Comparison of ENCODE assay signal across 19 cellular contexts in genomic region chr13:102395939-102396338, GRCh38. TPM values are rescaled to one million over a fixed set of nuclear protein-coding genes. Genes with fewer than 3 reads are reported as not detected.
DNase-seq lines count a peak whose midpoint lies in the region; ATAC-seq, FAIRE-seq and TF ChIP-seq lines count a peak whose summit lies in the region.
"Had no signal": no experiment of that assay in that cellular context is flagged by ENCODE, and none has a peak within 500 bp of the region (broad histone marks: within the 10 kb centered on the region; RNA-seq: fewer than 3 reads in every experiment).

No MANE protein-coding gene starts in this region.

- H3K4me1 ChIP-seq in liver (ENCODE audit: control insufficient read depth in 4 of 4, insufficient read depth in 4 of 4, low read length in 3 of 4): peaks cover 2 to 27% (median 14%) of the 10 kb centered on the region in 4 donors
- no peaks in the 10 kb centered on the region for H3K4me1 ChIP-seq in HepG2 (ENCODE audit: insufficient read depth, low read length)
- H3K4me1 ChIP-seq in psoas muscle: no peaks in the 10 kb centered on the region
- H3K4me1 ChIP-seq: Caco-2 had no signal

- no peaks in the 10 kb centered on the region for H3K27me3 ChIP-seq in liver (ENCODE audit: control insufficient read depth in 4 of 4, insufficient read depth in 4 of 4, low read length in 3 of 4)
- H3K27me3 ChIP-seq in HepG2 (ENCODE audit: control insufficient read depth in 1 of 2, insufficient read depth in 2 of 2, low read length in 2 of 2): peaks cover 0 to 32% of the 10 kb centered on the region in 2 experiments; a peak in 3 of 5 replicates
- peaks cover 0 to 12% (median 0%) of the 10 kb centered on the region in 45 donors for H3K27me3 ChIP-seq in dorsolateral prefrontal cortex
- H3K27me3 ChIP-seq in psoas muscle (ENCODE audit: insufficient read depth in 3 of 3, low read length in 2 of 3): peaks cover under 1 to 15% (median 5%) of the 10 kb centered on the region in 3 donors

- no peak for TF ChIP-seq EP300 in HepG2 (IDR thresholded peaks at IDR 0.05; ENCODE audit: low read depth in 2 of 2, low read length in 2 of 2)
- TF ChIP-seq EP300 in HepG2 (CRISPR knock-in tag; IDR thresholded peaks at IDR 0.05; ENCODE audit: borderline replicate concordance): no peak

- no peaks in the 10 kb centered on the region for H3K79me2 ChIP-seq in HepG2 (ENCODE audit: insufficient read depth, low read length)

- intact Hi-C loops in HepG2 (cut with micrococcal nuclease; ENCODE audit: unreplicated experiment): no loop called here
- intact Hi-C loops in dorsolateral prefrontal cortex (cut with DNase I): no loop called here
- intact Hi-C loops in psoas muscle (cut with DNase I): no loop called here

- no peak overlapping the region for H3K4me2 ChIP-seq in HepG2 (ENCODE audit: low read depth, low read length)

- no peak for ATAC-seq in HepG2
- ATAC-seq in psoas muscle: no peak

- H3K4me1 Mint-ChIP-seq in type B pancreatic cell (ENCODE audit: unreplicated experiment): peaks cover 5% of the 10 kb centered on the region

- POLR2A ChIA-PET in HepG2 (lab: Yijun Ruan, JAX): no interaction called here

- H3K4me3 ChIP-seq in liver (ENCODE audit: low read depth in 1 of 3, low read length in 3 of 3) (no peak overlapping the region), HepG2 (replicated peaks in 1 of 3; ENCODE audit: insufficient read depth in 1 of 3, low read depth in 2 of 3, low read length in 3 of 3) (no peak overlapping the region), dorsolateral prefrontal cortex (peak overlapping the region in 39 of 59 donors; percentile 1 to 99 (median 87)), psoas muscle (no peak overlapping the region)

- H3K36me3 ChIP-seq in liver (ENCODE audit: control insufficient read depth in 4 of 4, insufficient read depth in 3 of 4, low read depth in 1 of 4, low read length in 3 of 4): no peaks in the 10 kb centered on the region
- H3K36me3 ChIP-seq in HepG2 (replicated peaks in 1 of 2; ENCODE audit: control insufficient read depth in 1 of 2, insufficient read depth in 2 of 2, low read length in 2 of 2): no peaks in the 10 kb centered on the region
- no peaks in the 10 kb centered on the region for H3K36me3 ChIP-seq in psoas muscle (ENCODE audit: insufficient read depth in 1 of 2, low read depth in 1 of 2)

- TF ChIP-seq CTCF in liver (IDR thresholded peaks at IDR 0.05; ENCODE audit: low read depth, low read length, missing input control) (no peak), HepG2 (CRISPR knock-in tag; IDR thresholded peaks at IDR 0.05) (no peak), dorsolateral prefrontal cortex (IDR thresholded peaks at IDR 0.05 in 54 of 56, conservative IDR thresholded peaks at IDR 0.05 in 2 of 56; ENCODE audit: low read depth in 1 of 56, partially characterized antibody in 56 of 56) (no peak), type B pancreatic cell (conservative IDR thresholded peaks at IDR 0.05) (no peak), psoas muscle (IDR thresholded peaks at IDR 0.05) (no peak)

- in situ Hi-C loops in HepG2 (cut with HindIII; ENCODE audit: extremely low pct_ligation_motif_present, low pct_unique_long_range_greater_than_20kb): no loop called here

- no peak for TF ChIP-seq POLR2A in HepG2 (IDR thresholded peaks at IDR 0.05; ENCODE audit: insufficient read depth in 1 of 2, low read depth in 2 of 2, low read length in 2 of 2)

- no peak for FAIRE-seq in HepG2 (lab: Jason Lieb, UNC)
- FAIRE-seq: GM19239, H54 had no signal

- 68% methylated on average over 2 of the region's 2 CpGs for WGBS in liver
- 15% methylated on average over 2 of the region's 2 CpGs for WGBS in HepG2 (ENCODE audit: low lambda C conversion rate)
- WGBS in psoas muscle, 3 donors: 93 to 98% (median 96%) methylated on average over 2 of the region's 2 CpGs

- CTCF ChIA-PET in HepG2 (lab: Yijun Ruan, JAX; ENCODE audit: low intra/inter-chr PET ratio, low total read pairs): no interaction called here

- H2AFZ ChIP-seq in HepG2 (ENCODE audit: low read length): no peak overlapping the region

- H3K27ac Mint-ChIP-seq in type B pancreatic cell: no peak overlapping the region
- H3K27ac Mint-ChIP-seq: HFFc6 had no signal

- H3K9me3 ChIP-seq in liver (ENCODE audit: control insufficient read depth in 4 of 4, low read length in 3 of 4) (no peaks in the 10 kb centered on the region), HepG2 (ENCODE audit: low read length) (no peaks in the 10 kb centered on the region), psoas muscle (no peaks in the 10 kb centered on the region)
- H3K9me3 ChIP-seq: Caco-2 had no signal

- TF ChIP-seq RAD21 in liver (IDR thresholded peaks at IDR 0.05) (no peak), HepG2 (CRISPR knock-in tag; IDR thresholded peaks at IDR 0.05) (no peak)

- no peaks in the 10 kb centered on the region for H4K20me1 ChIP-seq in HepG2 (ENCODE audit: insufficient read depth, low read length)

- H3K27ac ChIP-seq in liver (ENCODE audit: low read depth in 1 of 2, low read length in 2 of 2) (peak overlapping the region in 1 of 2 donors; percentile 94), HepG2 (ENCODE audit: extremely low read length, insufficient read depth, low read length) (no peak overlapping the region), dorsolateral prefrontal cortex (peak overlapping the region in 20 of 59 donors; percentile 1 to 86 (median 36)), psoas muscle (no peak overlapping the region)

- no peaks in the 10 kb centered on the region for H3K9me3 Mint-ChIP-seq in type B pancreatic cell

- peaks cover 69% of the 10 kb centered on the region for H3K27me3 Mint-ChIP-seq in type B pancreatic cell

- BruUV-seq in HepG2 (replicated peaks; lab: Mats Ljungman, UMichigan): no TSS peak

- peak; percentile 49 for DNase-seq in NCI-H345 (lab: John Stamatoyannopoulos, UW)
- no peak for DNase-seq in NCI-H345 treated with DMSO at 0.1 percent for 48 hours (lab: John Stamatoyannopoulos, UW; ENCODE audit: unreplicated experiment)
- DNase-seq in HepG2 (ENCODE audit: low spot score): no peak
- DNase-seq in dorsolateral prefrontal cortex: no peak
- no peak for DNase-seq in type B pancreatic cell (ENCODE audit: extremely low spot score, unreplicated experiment)
- DNase-seq in HuH-7.5 (ENCODE audit: low spot score): no peak
- DNase-seq in psoas muscle: no peak
- DNase-seq: 8988T, Caco-2, DMS153, HFFc6, KG1, NCI-H146, NCI-H2107, NCI-H2227 treated with DMSO at 0.1 percent for 48 hours, NCI-H526 had no signal

- H3K4me3 Mint-ChIP-seq in type B pancreatic cell: peak overlapping the region; percentile 41
- H3K4me3 Mint-ChIP-seq: HFFc6 had no signal

- H3K9ac ChIP-seq in liver (ENCODE audit: low read depth in 1 of 2, low read length in 2 of 2) (peak overlapping the region in 1 of 2 donors; percentile 36), HepG2 (ENCODE audit: insufficient read depth, low read depth, low read length) (no peak overlapping the region)

- H3K36me3 Mint-ChIP-seq in type B pancreatic cell: no peaks in the 10 kb centered on the region

TF ChIP-seq in liver, 16 proteins besides CTCF, POLR2A, EP300 and RAD21 (continues in another document):
- peak; percentile 23 for TF ChIP-seq HNF4G (IDR thresholded peaks at IDR 0.05)
- no peak for TF ChIP-seq NR2F2 (IDR thresholded peaks at IDR 0.05)
- TF ChIP-seq HNF4A (conservative IDR thresholded peaks at IDR 0.05): peak; percentile 61 to 79

TF ChIP-seq in HepG2, 621 proteins besides CTCF, POLR2A, EP300 and RAD21 (continues in another document):
- no peak for TF ChIP-seq THAP8 (CRISPR knock-in tag; IDR thresholded peaks at IDR 0.05; ENCODE audit: borderline replicate concordance)

RNA-seq across cellular contexts. Expression of gene FGF14, which starts 5.9 kb away (rescaled TPM):
- total RNA-seq in liver: 1 to 10 TPM in 1 of 2 donors, under 1 TPM in 1; 0.05 to 3.3 TPM
- 1 to 10 TPM in 1 of 2 donors, under 1 TPM in 1; 0.33 to 1.8 TPM for polyA plus RNA-seq in liver
- total RNA-seq in HepG2 (2016; rRNA removed; fragmentation: Illumina TruSeq; extraction: Trizol): not detected in 2 replicates
- not detected in 2 replicates for total RNA-seq in HepG2 (2016; cell fraction: cytosol; rRNA removed; fragmentation: Illumina TruSeq; extraction: Trizol; ENCODE audit: low read depth)
- total RNA-seq in HepG2 (2016; cell fraction: insoluble cytoplasmic fraction; rRNA removed; fragmentation: Illumina TruSeq; extraction: Trizol): not detected in 2 replicates
- total RNA-seq in HepG2 (2016; cell fraction: membrane; rRNA removed; fragmentation: Illumina TruSeq; extraction: Trizol): not detected in 2 replicates
- not detected in 2 replicates for total RNA-seq in HepG2 (2016; cell fraction: nucleus; rRNA removed; fragmentation: Illumina TruSeq; extraction: Trizol)
- polyA plus RNA-seq in HepG2 (2011; rRNA removed): not detected in 2 replicates
- not detected in 2 replicates for polyA plus RNA-seq in HepG2 (2011; cell fraction: cytosol; rRNA removed)
- polyA plus RNA-seq in HepG2 (2011; cell fraction: nucleus; rRNA removed): not detected in 2 replicates
- not detected in 2 replicates for polyA plus RNA-seq in HepG2 (2012)
- polyA plus RNA-seq in HepG2 (2016; cell fraction: cytosol; fragmentation: Illumina TruSeq; extraction: Trizol; ENCODE audit: low read depth): not detected in 2 replicates
- not detected in 2 replicates for polyA plus RNA-seq in HepG2 (2016; cell fraction: insoluble cytoplasmic fraction; fragmentation: Illumina TruSeq; extraction: Trizol; ENCODE audit: low read depth)
- not detected in 2 replicates for polyA plus RNA-seq in HepG2 (2016; cell fraction: membrane; fragmentation: Illumina TruSeq; extraction: Trizol; ENCODE audit: low read depth)
- polyA plus RNA-seq in HepG2 (2016; cell fraction: nucleus; fragmentation: Illumina TruSeq; extraction: Trizol; ENCODE audit: insufficient read depth, low read depth): not detected in 2 replicates
- polyA minus RNA-seq in HepG2 (2011; rRNA and poly(A)+ RNA removed; ENCODE audit: low replicate concordance): not detected in 2 replicates
- polyA minus RNA-seq in HepG2 (2011; cell fraction: cytosol; rRNA and poly(A)+ RNA removed): not detected in 2 replicates
- polyA minus RNA-seq in HepG2 (2011; cell fraction: nucleus; rRNA and poly(A)+ RNA removed): not detected in 2 replicates
- total RNA-seq in dorsolateral prefrontal cortex: 100 to 1,000 TPM in 34 of 120 experiments, 10 to 100 TPM in 86; 22.1 to 135 (median 87.7) TPM
- 4.2 and 6.7 TPM in 2 replicates for total RNA-seq in type B pancreatic cell (ENCODE audit: low replicate concordance)
- under 1 TPM in 1 of 4 donors, not detected in 3; 0.02 TPM for total RNA-seq in psoas muscle
- polyA plus RNA-seq in psoas muscle: under 1 TPM in 2 of 3 donors, not detected in 1; 0.01 to 0.05 TPM
- total RNA-seq: Caco-2 had no signal

Comparison
In these comparisons a context has a peak if more than half of its experiments do, and no peak if none do; other contexts are left out.
1. H3K4me3 ChIP-seq: peak in dorsolateral prefrontal cortex (39 of 59); none in liver (0 of 3), HepG2 (0 of 3) and psoas muscle (single experiment).